Comparison of ENCODE assay signal across 13 cellular contexts in genomic region chr7:575425-576366, GRCh38.
"Had no signal": no experiment of that assay in that cellular context is flagged by ENCODE, and none has a peak within 500 bp of the region (broad histone marks: within the 10 kb centered on the region; RNA-seq: fewer than 3 reads in every experiment).

No MANE protein-coding gene starts in this region.

- FAIRE-seq: endometrium, islet of Langerhans had no signal

- H3K9me3 ChIP-seq: esophagus muscularis mucosa, left lung, upper lobe of right lung had no signal

- H3K4me3 ChIP-seq: esophagus muscularis mucosa, left lung, upper lobe of right lung had no signal

- H3K27me3 ChIP-seq: brain microvascular endothelial cell, esophagus muscularis mucosa, left lung, upper lobe of right lung had no signal

- H3K4me1 ChIP-seq: left lung, upper lobe of right lung had no signal

- H3K36me3 ChIP-seq: brain microvascular endothelial cell, upper lobe of right lung had no signal

- H3K27ac ChIP-seq: brain microvascular endothelial cell, esophagus muscularis mucosa, left lung, upper lobe of right lung had no signal

- ATAC-seq: activated CD8-positive, alpha-beta T cell treated with anti-CD3 and anti-CD28 coated beads, Interleukin-2, amount 10 ng/mL, durations not matched to agents 7 days and 5 days; left lung; upper lobe of right lung had no signal

- DNase-seq: activated CD4-positive, alpha-beta T cell treated with anti-CD3 and anti-CD28 coated beads for 48 hours; activated CD8-positive, alpha-beta memory T cell treated with anti-CD3 and anti-CD28 coated beads, Interleukin-2, amount 50 U/mL, for 48 hours; activated CD8-positive, alpha-beta T cell treated with anti-CD3 and anti-CD28 coated beads, Interleukin-2, amount 10 ng/mL, durations not matched to agents 7 days and 5 days; activated naive CD4-positive, alpha-beta T cell treated with Interleukin-2 at 50 U/mL for 16 hours; amniotic stem cell; brain microvascular endothelial cell; stimulated activated CD4-positive, alpha-beta T cell treated with anti-CD3 and anti-CD28 coated beads, Interleukin-4, amount 100 ng/mL, for 1 hour; stimulated activated CD8-positive, alpha-beta memory T cell treated with anti-CD3 and anti-CD28 coated beads, Interleukin-4, amount 100 ng/mL, for 48 hours; upper lobe of right lung had no signal
